Comparison of ENCODE assay signal across 20 cellular contexts in genomic region chr1:125065092-125065820, GRCh38.
A peak's percentile ranks its signal among the peaks of the same experiment; 100 is the strongest.
DNase-seq lines count a peak whose midpoint lies in the region; ATAC-seq, FAIRE-seq and TF ChIP-seq lines count a peak whose summit lies in the region.
"Had no signal": no experiment of that assay in that cellular context is flagged by ENCODE, and none has a peak within 500 bp of the region (broad histone marks: within the 10 kb centered on the region; RNA-seq: fewer than 3 reads in every experiment).

No MANE protein-coding gene starts in this region.

- H3K9me3 Mint-ChIP-seq in activated CD4-positive, alpha-beta T cell treated with anti-CD3 and anti-CD28 coated beads for 36 hours (ENCODE audit: low read depth), result peaks cover 32% of the 10 kb centered on the region

- intact Hi-C loops in activated CD4-positive, alpha-beta T cell treated with anti-CD3 and anti-CD28 coated beads for 36 hours (cut with DNase I, micrococcal nuclease), result no loop called here

- TF ChIP-seq RAD21 in A549 (conservative IDR thresholded peaks at IDR 0.05 in 1 of 2, IDR thresholded peaks at IDR 0.05 in 1 of 2), result no peak

- H3K27ac Mint-ChIP-seq in activated CD4-positive, alpha-beta T cell treated with anti-CD3 and anti-CD28 coated beads for 36 hours, result no peak overlapping the region
- H3K27ac Mint-ChIP-seq: CD4-positive, CD25-positive, alpha-beta regulatory T cell; IgD-negative memory B cell had no signal

- no peak for TF ChIP-seq CTCF in A549 (IDR thresholded peaks at IDR 0.05)
- TF ChIP-seq CTCF in HEK293 (tag by site-specific recombination; IDR thresholded peaks at IDR 0.05), result no peak
- no peak for TF ChIP-seq CTCF in smooth muscle cell (IDR thresholded peaks at IDR 0.05; ENCODE audit: borderline replicate concordance, insufficient read depth, poor library complexity, severe bottlenecking)

- H3K36me3 ChIP-seq in HEK293 (ENCODE audit: control insufficient read depth in 2 of 2, insufficient read depth in 1 of 2, low read length in 2 of 2), result no peaks in the 10 kb centered on the region
- H3K36me3 ChIP-seq in smooth muscle cell (ENCODE audit: low read depth), result no peaks in the 10 kb centered on the region
- H3K36me3 ChIP-seq: SJCRH30 had no signal

- H3K36me3 Mint-ChIP-seq in activated CD4-positive, alpha-beta T cell treated with anti-CD3 and anti-CD28 coated beads for 36 hours (ENCODE audit: low read depth), result peaks cover 29% of the 10 kb centered on the region
- H3K36me3 Mint-ChIP-seq: IgD-negative memory B cell had no signal

- no peaks in the 10 kb centered on the region for H3F3A ChIP-seq in smooth muscle cell (ENCODE audit: low read depth)

- no peak for FAIRE-seq in A549 (lab: Jason Lieb, UNC)
- FAIRE-seq: GM12891 had no signal

- H3K27ac ChIP-seq in A549 (no peak overlapping the region), HEK293 (ENCODE audit: extremely low read depth, low read depth, low read length) (no peak overlapping the region), smooth muscle cell (ENCODE audit: low read depth) (no peak overlapping the region)
- H3K27ac ChIP-seq: SJCRH30 had no signal

- H3K4me2 ChIP-seq in A549 (no peak overlapping the region), smooth muscle cell (no peak overlapping the region)

- 47% methylated on average over 15 of the region's 37 CpGs for WGBS in A549 (ENCODE audit: missing lambda C conversion rate)
- WGBS in smooth muscle cell (ENCODE audit: low lambda C conversion rate), result 89% methylated on average over 31 of the region's 37 CpGs

- H3K79me2 ChIP-seq in smooth muscle cell (ENCODE audit: low read depth), result no peaks in the 10 kb centered on the region

- TF ChIP-seq EP300 in A549 (IDR thresholded peaks at IDR 0.05), result no peak

- H3K4me3 ChIP-seq in A549, result no peak overlapping the region
- no peak overlapping the region for H3K4me3 ChIP-seq in HEK293 (ENCODE audit: low read depth, low read length)
- no peak overlapping the region for H3K4me3 ChIP-seq in smooth muscle cell
- H3K4me3 ChIP-seq: SJCRH30 had no signal

- POLR2A ChIA-PET in A549 (lab: Yijun Ruan, JAX) (no interaction called here), HEK293 (lab: Yijun Ruan, JAX) (no interaction called here)
- POLR2A ChIA-PET in activated CD4-positive, alpha-beta T cell treated with anti-CD3 and anti-CD28 coated beads for 36 hours (lab: Charles Lee), result no interaction called here

- H3K9ac ChIP-seq in smooth muscle cell (ENCODE audit: low read depth), result no peak overlapping the region

- TF ChIP-seq POLR2A in A549 (IDR thresholded peaks at IDR 0.05; ENCODE audit: low read length) (no peak), erythroblast (IDR thresholded peaks at IDR 0.05; ENCODE audit: low read length) (no peak)

- H3K4me1 Mint-ChIP-seq in activated CD4-positive, alpha-beta T cell treated with anti-CD3 and anti-CD28 coated beads for 36 hours, result no peaks in the 10 kb centered on the region
- H3K4me1 Mint-ChIP-seq: CD4-positive, CD25-positive, alpha-beta regulatory T cell had no signal

- H4K20me1 ChIP-seq in smooth muscle cell (ENCODE audit: low read depth), result no peaks in the 10 kb centered on the region

- no peak overlapping the region for H3K4me3 Mint-ChIP-seq in activated CD4-positive, alpha-beta T cell treated with anti-CD3 and anti-CD28 coated beads for 36 hours
- H3K4me3 Mint-ChIP-seq: CD4-positive, CD25-positive, alpha-beta regulatory T cell; IgD-negative memory B cell had no signal

- CTCF ChIA-PET in A549 (lab: Yijun Ruan, JAX), result no interaction called here
- CTCF ChIA-PET in HEK293 (lab: Yijun Ruan, JAX), result no interaction called here
- CTCF ChIA-PET in activated CD4-positive, alpha-beta T cell treated with anti-CD3 and anti-CD28 coated beads for 36 hours (lab: Charles Lee), result no interaction called here

- DNase-seq in A549 (ENCODE audit: low read depth in 1 of 2, low spot score in 1 of 2), result no peak
- DNase-seq in left lobe of liver (ENCODE audit: low spot score), result peak; percentile 33
- peak; percentile 0 for DNase-seq in smooth muscle cell (lab: John Stamatoyannopoulos, UW; ENCODE audit: unreplicated experiment)
- no peak for DNase-seq in activated CD4-positive, alpha-beta T cell treated with anti-CD3 and anti-CD28 coated beads for 36 hours
- no peak for DNase-seq in erythroblast (lab: John Stamatoyannopoulos, UW)
- DNase-seq: CD4-positive, CD25-positive, alpha-beta regulatory T cell; DMS79 treated with DMSO at 0.1 percent for 48 hours; GOT3; HCEC 1CT; NCI-H1105; NCI-H146; NCI-H2029; NCI-H226; NCI-H510A treated with DMSO at 0.1 percent for 48 hours; NCI-H748 treated with DMSO at 0.1 percent for 48 hours; SJCRH30 had no signal

- H3K27me3 ChIP-seq in smooth muscle cell (ENCODE audit: low read depth), result no peaks in the 10 kb centered on the region
- H3K27me3 ChIP-seq: SJCRH30 had no signal

- ATAC-seq in A549 (no peak), left lobe of liver (no peak), HG02623 (IDR thresholded peaks at IDR 0.05; ENCODE audit: unreplicated experiment) (no peak)
- ATAC-seq in activated CD4-positive, alpha-beta T cell treated with anti-CD3 and anti-CD28 coated beads for 36 hours, result no peak

- no peak overlapping the region for H2AFZ ChIP-seq in smooth muscle cell (ENCODE audit: low read depth)

- H3K9me3 ChIP-seq in A549, result no peaks in the 10 kb centered on the region
- no peaks in the 10 kb centered on the region for H3K9me3 ChIP-seq in HEK293 (ENCODE audit: control insufficient read depth, insufficient read depth, low read depth, low read length)
- peaks cover 7% of the 10 kb centered on the region for H3K9me3 ChIP-seq in smooth muscle cell (replicated peaks; ENCODE audit: low read depth)
- H3K9me3 ChIP-seq: SJCRH30 had no signal

- H3K4me1 ChIP-seq in A549, result no peaks in the 10 kb centered on the region
- no peaks in the 10 kb centered on the region for H3K4me1 ChIP-seq in HEK293 (ENCODE audit: control insufficient read depth, insufficient read depth, low read length)
- no peaks in the 10 kb centered on the region for H3K4me1 ChIP-seq in smooth muscle cell (ENCODE audit: low read depth)
- H3K4me1 ChIP-seq: SJCRH30 had no signal

- no peaks in the 10 kb centered on the region for H3K27me3 Mint-ChIP-seq in activated CD4-positive, alpha-beta T cell treated with anti-CD3 and anti-CD28 coated beads for 36 hours
- H3K27me3 Mint-ChIP-seq: CD4-positive, CD25-positive, alpha-beta regulatory T cell; IgD-negative memory B cell had no signal

TF ChIP-seq in A549, 52 proteins besides CTCF, POLR2A, EP300 and RAD21 (continues in another document):
- TF ChIP-seq KDM5A (IDR thresholded peaks at IDR 0.05) (no peak), PBX3 (IDR thresholded peaks at IDR 0.05) (no peak), USF2 (IDR thresholded peaks at IDR 0.05) (no peak), EHMT2 (IDR thresholded peaks at IDR 0.05; ENCODE audit: low read depth) (no peak), ATOH8 (CRISPR knock-in tag; IDR thresholded peaks at IDR 0.05; ENCODE audit: low read depth) (no peak)

TF ChIP-seq in HEK293, 187 proteins besides CTCF, POLR2A, EP300 and RAD21:
- TF ChIP-seq ZNF394 (tag by site-specific recombination; IDR thresholded peaks at IDR 0.05; ENCODE audit: borderline replicate concordance) (peak; percentile 44; the same call in 1 of the 2 replicates), ZNF426 (tag by site-specific recombination; IDR thresholded peaks at IDR 0.05) (peak; percentile 28), ZNF560 (tag by site-specific recombination; IDR thresholded peaks at IDR 0.05; ENCODE audit: borderline replicate concordance) (no peak), ZBTB11 (tag by site-specific recombination; conservative IDR thresholded peaks at IDR 0.05; ENCODE audit: low read depth) (0 out of 2 replicates have a peak, but pooled peaks have one; percentile 26)

Comparison
In these comparisons a context has a peak if more than half of its experiments do, and no peak if none do; other contexts are left out.
1. DNase-seq: peak in left lobe of liver (single experiment) and smooth muscle cell (single experiment); none in A549 (0 of 2), activated CD4-positive, alpha-beta T cell treated with anti-CD3 and anti-CD28 coated beads for 36 hours (single experiment) and erythroblast (0 of 2).